Comparison of ENCODE assay signal across 24 cellular contexts in genomic region chr13:89163081-89163480, GRCh38.
A peak's percentile ranks its signal among the peaks of the same experiment; 100 is the strongest.
DNase-seq lines count a peak whose midpoint lies in the region; ATAC-seq and TF ChIP-seq lines count a peak whose summit lies in the region.
"Had no signal": no experiment of that assay in that cellular context is flagged by ENCODE, and none has a peak within 500 bp of the region (broad histone marks: within the 10 kb centered on the region; RNA-seq: fewer than 3 reads in every experiment).

No MANE protein-coding gene starts in this region.

- no peak for TF ChIP-seq CTCF in fibroblast of villous mesenchyme (IDR thresholded peaks at IDR 0.05; ENCODE audit: insufficient read depth, low read depth, low read length)

- DNase-seq in COLO829 (ENCODE audit: low spot score) (peak; percentile 54), NCI-H146 (lab: John Stamatoyannopoulos, UW) (peak; percentile 95), RPMI7951 (ENCODE audit: low read depth) (peak; percentile 71), fibroblast of villous mesenchyme (ENCODE audit: low read depth) (peak; percentile 57), CD1c-positive myeloid dendritic cell (ENCODE audit: extremely low spot score) (no peak), MV-4-11 (lab: John Stamatoyannopoulos, UW) (no peak)
- DNase-seq: activated CD4-positive, alpha-beta T cell treated with anti-CD3 and anti-CD28 coated beads for 4 hours; activated CD8-positive, alpha-beta memory T cell treated with anti-CD3 and anti-CD28 coated beads for 24 hours; activated naive CD4-positive, alpha-beta T cell treated with Interleukin-2 at 50 U/mL for 16 hours; activated T-cell treated with anti-CD3 and anti-CD28 coated beads, Interleukin-2, amount 50 U/mL, for 4 hours; amniotic stem cell; colonic mucosa; effector memory CD8-positive, alpha-beta T cell; gastrocnemius medialis; immature natural killer cell; MG63; naive B cell; NCI-H1436; PC-9 had no signal

- no peak for ATAC-seq in GM21515 (IDR thresholded peaks at IDR 0.05; ENCODE audit: unreplicated experiment)
- no peak for ATAC-seq in HG02870 (IDR thresholded peaks at IDR 0.05; ENCODE audit: unreplicated experiment)
- ATAC-seq: activated T-cell treated with anti-CD3 and anti-CD28 coated beads, Interleukin-2, amount 50 U/mL, for 4 hours; effector memory CD8-positive, alpha-beta T cell; gastrocnemius medialis; left lobe of liver had no signal

- H3K4me3 ChIP-seq in fibroblast of villous mesenchyme (ENCODE audit: low read depth, low read length) = peak overlapping the region; percentile 50
- H3K4me3 ChIP-seq: colonic mucosa, gastrocnemius medialis, hepatocyte, MG63, PC-9, upper lobe of left lung had no signal

Comparison
In these comparisons a context has a peak if more than half of its experiments do, and no peak if none do; other contexts are left out.
1. DNase-seq: peak in COLO829 (single experiment), NCI-H146 (single experiment), RPMI7951 (single experiment) and fibroblast of villous mesenchyme (single experiment); none in CD1c-positive myeloid dendritic cell (single experiment) and MV-4-11 (single experiment).